Comparison of ENCODE assay signal across 8 cellular contexts in the genomic region with DNA sequence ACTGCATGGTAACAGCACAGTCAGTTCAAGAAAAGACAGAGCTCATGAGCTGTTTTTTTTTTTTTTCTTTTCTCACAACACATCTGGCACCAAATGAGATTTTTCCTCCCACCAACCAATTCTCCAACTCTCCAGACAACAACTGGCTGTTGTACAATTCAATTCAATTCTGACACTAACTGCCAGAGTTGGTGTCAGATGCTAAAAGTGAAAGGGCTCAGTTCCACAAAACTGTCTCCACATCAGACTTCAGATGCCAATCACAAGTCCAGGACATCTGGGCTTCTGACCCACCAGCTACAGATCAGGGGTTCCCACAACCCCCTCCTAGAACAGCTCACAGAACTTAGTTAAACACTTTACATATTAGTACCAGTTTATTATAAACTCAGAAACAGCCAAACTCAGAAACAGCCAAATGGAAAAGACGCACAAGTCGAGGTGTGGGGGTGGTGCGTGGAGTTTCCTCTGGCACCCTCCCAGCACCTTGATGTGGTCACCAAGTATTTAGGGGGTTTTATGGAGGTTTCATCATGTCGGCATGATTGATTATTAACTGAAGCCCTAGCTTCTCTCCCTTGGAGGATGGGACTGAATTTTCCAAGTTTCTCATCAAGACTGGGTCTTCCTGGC. TPM values are rescaled to one million over a fixed set of nuclear protein-coding genes. Genes with fewer than 3 reads are reported as not detected.
A peak's percentile ranks its signal among the peaks of the same experiment; 100 is the strongest.
DNase-seq lines count a peak whose midpoint lies in the region; ATAC-seq, FAIRE-seq and TF ChIP-seq lines count a peak whose summit lies in the region.

No MANE protein-coding gene starts in this region.

- peaks cover 13 to 27% of the 10 kb centered on the region in 2 donors for H3K27me3 Mint-ChIP-seq in natural killer cell (ENCODE audit: low read depth in 2 of 2)

- no peaks in the 10 kb centered on the region for H3K4me1 ChIP-seq in right atrium auricular region

- H3K36me3 Mint-ChIP-seq in natural killer cell, result no peaks in the 10 kb centered on the region

- H3K27ac ChIP-seq in right atrium auricular region, result no peak overlapping the region

- no peaks in the 10 kb centered on the region for H3K27me3 ChIP-seq in right atrium auricular region

- FAIRE-seq in GM12892 (lab: Jason Lieb, UNC), result peak; percentile 72

- ATAC-seq in HG02852 (IDR thresholded peaks at IDR 0.05; ENCODE audit: unreplicated experiment) (peak; percentile 87), natural killer cell (peak in 2 of 3 donors; percentile 44 to 53)

- no peaks in the 10 kb centered on the region for H3K9me3 ChIP-seq in right atrium auricular region

- peaks cover 8% of the 10 kb centered on the region in 2 donors for H3K4me1 Mint-ChIP-seq in natural killer cell

- intact Hi-C loops in natural killer cell (cut with micrococcal nuclease), result no loop called here
- intact Hi-C loops in cardiac septum (cut with DNase I), result no loop called here

- TF ChIP-seq POLR2A in GM12892 (IDR thresholded peaks at IDR 0.05; ENCODE audit: low read depth, low read length), result no peak

- DNase-seq in GM12892 (ENCODE audit: insufficient read length), result no peak
- DNase-seq in activated CD4-positive, alpha-beta T cell treated with anti-CD3 and anti-CD28 coated beads, Interleukin-2, amount 50 U/mL, for 1 hour, result peak; percentile 58
- no peak for DNase-seq in natural killer cell
- no peak for DNase-seq in right atrium auricular region (ENCODE audit: low spot score)
- no peak for DNase-seq in A172 (ENCODE audit: low spot score)
- no peak for DNase-seq in cardiac septum (ENCODE audit: low spot score)
- no peak for DNase-seq in HuH-7.5 (ENCODE audit: low spot score)

- H3K4me3 Mint-ChIP-seq in natural killer cell, result no peak overlapping the region

- H3K9me3 Mint-ChIP-seq in natural killer cell, result no peaks in the 10 kb centered on the region

- no peak for TF ChIP-seq CTCF in natural killer cell (IDR thresholded peaks at IDR 0.05)
- TF ChIP-seq CTCF in right atrium auricular region (IDR thresholded peaks at IDR 0.05), result no peak

- peak overlapping the region in 1 of 2 donors; percentile 48 for H3K27ac Mint-ChIP-seq in natural killer cell

- no peaks in the 10 kb centered on the region for H3K36me3 ChIP-seq in right atrium auricular region

- no peak overlapping the region for H3K4me3 ChIP-seq in right atrium auricular region

RNA-seq across cellular contexts. Expression of a gene that starts 39.2 kb away (rescaled TPM):
- 8.1 TPM for polyA plus RNA-seq in GM12892 (2012; ENCODE audit: missing spikeins)
- total RNA-seq in natural killer cell (10 to 100 TPM; 16.2 to 26.2 (median 17.1) TPM), right atrium auricular region (10 to 100 TPM in 1 of 2 donors, 1 to 10 TPM in 1; 9.0 to 10.9 TPM), cardiac septum (3.4 TPM)
- 9.8 and 17.5 TPM in 2 replicates for total RNA-seq in A172 (2014; rRNA removed; shearing (Covaris generic))
